8 cellular contexts compared by ENCODE assay signal in the genomic region with DNA sequence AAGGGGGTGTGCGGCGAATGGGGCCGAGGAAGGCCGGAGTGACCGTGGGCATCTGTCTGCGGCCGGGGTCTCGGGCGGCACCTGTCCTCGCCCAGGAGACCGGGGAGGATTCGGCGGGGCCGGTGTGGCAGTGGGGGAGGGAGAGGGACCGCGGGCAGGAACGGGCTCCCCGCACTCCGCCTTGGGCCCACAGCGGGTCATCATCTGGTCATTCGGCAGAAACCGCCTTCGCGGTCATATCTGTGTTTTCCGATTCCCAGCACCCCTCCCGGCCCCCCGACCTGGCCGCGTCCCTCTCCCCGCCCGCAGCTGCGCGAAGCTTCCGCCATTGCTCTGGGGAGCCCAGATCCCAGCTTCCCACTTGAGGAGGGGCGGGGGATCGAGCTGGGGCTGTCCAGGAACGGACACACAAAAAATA. TPM values are rescaled to one million over a fixed set of nuclear protein-coding genes. Genes with fewer than 3 reads are reported as not detected.
A peak's percentile ranks its signal among the peaks of the same experiment; 100 is the strongest.
DNase-seq lines count a peak whose midpoint lies in the region; TF ChIP-seq lines count a peak whose summit lies in the region.

No MANE protein-coding gene starts in this region.

- H3K27ac Mint-ChIP-seq in immature natural killer cell: peak overlapping the region; percentile 76 to 96 (median 87)

- H2AFZ ChIP-seq in mammary epithelial cell (ENCODE audit: low read depth, low read length): peak overlapping the region; percentile 99

- peak overlapping the region; percentile 88 to 97 (median 94) for H3K4me3 Mint-ChIP-seq in immature natural killer cell

- H3K27me3 ChIP-seq in mammary epithelial cell (ENCODE audit: insufficient read depth, low read length) (peaks cover under 1% of the 10 kb centered on the region), skeletal muscle satellite cell (ENCODE audit: control insufficient read depth, insufficient read depth, low read length) (peaks cover 26% of the 10 kb centered on the region)

- CTCF ChIA-PET in mammary epithelial cell (lab: Charles Lee; ENCODE audit: low non-redundant PET): no interaction called here

- H3K36me3 ChIP-seq in mammary epithelial cell (ENCODE audit: insufficient read depth, low read length): peaks cover 2% of the 10 kb centered on the region
- peaks cover 15% of the 10 kb centered on the region for H3K36me3 ChIP-seq in skeletal muscle satellite cell (ENCODE audit: insufficient read depth, low read length)

- H3K9me3 Mint-ChIP-seq in immature natural killer cell: no peaks in the 10 kb centered on the region

- 14% methylated on average over 8 of the region's 37 CpGs for WGBS in mammary epithelial cell (ENCODE audit: low coverage, missing lambda C conversion rate)

- BruUV-seq in mammary epithelial cell (replicated peaks; lab: Mats Ljungman, UMichigan): no TSS peak

- H3K9ac ChIP-seq in mammary epithelial cell (ENCODE audit: insufficient read depth, low read length) (peak overlapping the region; percentile 56), skeletal muscle satellite cell (ENCODE audit: low read depth, low read length) (peak overlapping the region; percentile 84)

- no peaks in the 10 kb centered on the region for H3K9me3 ChIP-seq in mammary epithelial cell (replicated peaks; ENCODE audit: insufficient read depth, low read length)
- H3K9me3 ChIP-seq in skeletal muscle satellite cell (replicated peaks; ENCODE audit: low read length): no peaks in the 10 kb centered on the region

- in situ Hi-C loops in mammary epithelial cell (cut with MboI; ENCODE audit: low sequenced_read_pairs in 2 of 2): loop anchor here (5.0 to 25.0 kb wide), 5 partner anchors 129 to 439 kb away; a partner anchor contains a TSS

- H3K4me1 ChIP-seq in mammary epithelial cell (ENCODE audit: insufficient read depth, low read length) (peaks cover 27% of the 10 kb centered on the region), skeletal muscle satellite cell (ENCODE audit: control insufficient read depth, insufficient read depth, low read length) (peaks cover 8% of the 10 kb centered on the region)

- DNase-seq in NCI-H2107 (lab: John Stamatoyannopoulos, UW) (peak; percentile 30), NCI-H2107 treated with DMSO at 0.1 percent for 48 hours (lab: John Stamatoyannopoulos, UW; ENCODE audit: unreplicated experiment) (no peak), NCI-H2171 (lab: John Stamatoyannopoulos, UW) (peak; percentile 46), mammary epithelial cell (no peak), immature natural killer cell (peak in 2 of 3 donors; percentile 24 to 26), NCI-H1048 (lab: John Stamatoyannopoulos, UW) (no peak), MV-4-11 (lab: John Stamatoyannopoulos, UW) (no peak)

- H4K20me1 ChIP-seq in mammary epithelial cell (ENCODE audit: insufficient read depth, low read length): no peaks in the 10 kb centered on the region

- peaks cover 7% of the 10 kb centered on the region for H3K79me2 ChIP-seq in mammary epithelial cell (ENCODE audit: insufficient read depth, low read length)

- intact Hi-C loops in mammary epithelial cell (cut with micrococcal nuclease): loop anchor here (5.0 kb wide), 2 partner anchors 49 to 434 kb away; no protein-coding TSS in a partner anchor

- peaks cover 18 to 26% (median 25%) of the 10 kb centered on the region in 3 donors for H3K27me3 Mint-ChIP-seq in immature natural killer cell (ENCODE audit: low read depth in 3 of 3)

- H3K4me2 ChIP-seq in mammary epithelial cell (ENCODE audit: insufficient read depth, low read depth, low read length) (peak overlapping the region; percentile 100), skeletal muscle satellite cell (ENCODE audit: low read length) (peak overlapping the region; percentile 99)

- H3K36me3 Mint-ChIP-seq in immature natural killer cell: no peaks in the 10 kb centered on the region

- H3K4me3 ChIP-seq in mammary epithelial cell (replicated peaks in 1 of 3; ENCODE audit: insufficient read depth in 1 of 3, low read depth in 2 of 3, low read length in 3 of 3): peak overlapping the region; percentile 62 to 76 (median 68)
- peak overlapping the region; percentile 94 for H3K4me3 ChIP-seq in skeletal muscle satellite cell (ENCODE audit: low read length)

- H3K4me1 Mint-ChIP-seq in immature natural killer cell: peaks cover 49 to 60% of the 10 kb centered on the region in 2 donors

- dilution Hi-C loops in mammary epithelial cell (cut with HindIII; ENCODE audit: low sequenced_read_pairs): no loop called here

- no peak overlapping the region for H3K27ac ChIP-seq in mammary epithelial cell (ENCODE audit: insufficient read depth, low read depth, low read length)

- no peak for TF ChIP-seq CTCF in mammary epithelial cell (conservative IDR thresholded peaks at IDR 0.05 in 1 of 2, IDR thresholded peaks at IDR 0.05 in 1 of 2; ENCODE audit: extremely low read depth in 1 of 2, insufficient read depth in 1 of 2, low read depth in 1 of 2, low read length in 2 of 2)

RNA-seq across cellular contexts. Expression of a gene that starts 0.8 kb away (rescaled TPM):
- total RNA-seq in mammary epithelial cell: 10 to 100 TPM; 32.3 to 55.7 TPM
- polyA plus RNA-seq in mammary epithelial cell (17.2 TPM), immature natural killer cell (10 to 100 TPM in 1 of 3 donors, 1 to 10 TPM in 2; 5.2 to 16.1 (median 6.3) TPM)
- polyA minus RNA-seq in mammary epithelial cell: 49.3 TPM
- total RNA-seq in skeletal muscle satellite cell (2012; rRNA removed): 45.2 and 49.4 TPM in 2 replicates

RNA-seq across cellular contexts. Expression of a gene that starts 29.0 kb away (rescaled TPM):
- 1 to 10 TPM; 1.3 to 3.5 TPM for total RNA-seq in mammary epithelial cell
- polyA plus RNA-seq in mammary epithelial cell: 1.1 TPM
- 2.9 TPM for polyA minus RNA-seq in mammary epithelial cell
- 1 to 10 TPM in 1 of 3 donors, under 1 TPM in 2; 0.59 to 1.4 (median 0.66) TPM for polyA plus RNA-seq in immature natural killer cell
- under 0.01 and 0.22 TPM in 2 replicates for total RNA-seq in skeletal muscle satellite cell (2012; rRNA removed)

Comparison
In these comparisons a context has a peak if more than half of its experiments do, and no peak if none do; other contexts are left out.
1. DNase-seq: peak in NCI-H2107 (single experiment), NCI-H2171 (single experiment) and immature natural killer cell (2 of 3); none in NCI-H2107 treated with DMSO at 0.1 percent for 48 hours (single experiment), mammary epithelial cell (single experiment), NCI-H1048 (single experiment) and MV-4-11 (single experiment).